ENCODE assay signal across 19 cellular contexts in genomic region chr2:221999702-222000101, GRCh38.
DNase-seq lines count a peak whose midpoint lies in the region; ATAC-seq and TF ChIP-seq lines count a peak whose summit lies in the region.
"Had no signal": no experiment of that assay in that cellular context is flagged by ENCODE, and none has a peak within 500 bp of the region (broad histone marks: within the 10 kb centered on the region; RNA-seq: fewer than 3 reads in every experiment).

No MANE protein-coding gene starts in this region.

- no peaks in the 10 kb centered on the region for H3K36me3 ChIP-seq in PC-9 (ENCODE audit: low read depth)
- H3K36me3 ChIP-seq in osteoblast (ENCODE audit: insufficient read depth, low read length) = no peaks in the 10 kb centered on the region
- H3K36me3 ChIP-seq: HAP-1, neural progenitor cell had no signal

- no peak for ATAC-seq in naive thymus-derived CD8-positive, alpha-beta T cell
- ATAC-seq: activated CD8-positive, alpha-beta memory T cell treated with anti-CD3 and anti-CD28 coated beads, Interleukin-2, amount 10 ng/mL, durations not matched to agents 7 days and 5 days; WTC11 had no signal

- POLR2A ChIA-PET in PC-9 (lab: Charles Lee; ENCODE audit: unreplicated experiment) = interaction anchor here (0.9 kb wide), 1 partner anchor 58 kb away, joined by 10 read pairs; no protein-coding TSS in a partner anchor
- POLR2A ChIA-PET in naive thymus-derived CD8-positive, alpha-beta T cell (lab: Charles Lee) = no interaction called here

- H2AFZ ChIP-seq in PC-9 (no peak overlapping the region), osteoblast (ENCODE audit: low read length) (no peak overlapping the region)

- H3K9me2 ChIP-seq in PC-9 (ENCODE audit: insufficient read depth) = no peaks in the 10 kb centered on the region

- TF ChIP-seq CTCF in PC-9 (conservative IDR thresholded peaks at IDR 0.05) (no peak), choroid plexus epithelial cell (conservative IDR thresholded peaks at IDR 0.05; ENCODE audit: low read depth, low read length) (no peak), osteoblast (IDR thresholded peaks at IDR 0.05; ENCODE audit: extremely low read depth, low read depth, low read length) (no peak)

- H3K79me2 ChIP-seq in PC-9 (ENCODE audit: low read depth) = no peaks in the 10 kb centered on the region
- H3K79me2 ChIP-seq in osteoblast (ENCODE audit: insufficient read depth, low read length) = no peaks in the 10 kb centered on the region

- peak; percentile 79 for DNase-seq in H4 (ENCODE audit: low spot score)
- peak; percentile 47 to 99 for DNase-seq in PC-9
- DNase-seq in choroid plexus epithelial cell (ENCODE audit: low read depth) = peak; percentile 68
- DNase-seq in non-pigmented ciliary epithelial cell (ENCODE audit: low read depth) = peak; percentile 84
- no peak for DNase-seq in osteoblast (ENCODE audit: insufficient read length, low spot score, missing footprints)
- DNase-seq in NCI-H526 (lab: John Stamatoyannopoulos, UW) = no peak
- DNase-seq in naive thymus-derived CD8-positive, alpha-beta T cell = no peak
- no peak for DNase-seq in GM03348 (ENCODE audit: low spot score)
- DNase-seq: activated CD8-positive, alpha-beta memory T cell treated with anti-CD3 and anti-CD28 coated beads, Interleukin-2, amount 10 ng/mL, durations not matched to agents 7 days and 5 days; activated naive CD4-positive, alpha-beta T cell; CD8-positive, alpha-beta memory T cell; central memory CD4-positive, alpha-beta T cell; NCI-H2029 treated with DMSO at 0.1 percent for 48 hours; NK-92 treated with Interleukin-12 subunit alpha and Interleukin-12 subunit beta, amount 100 ng/mL, for 24 hours had no signal

- intact Hi-C loops in PC-9 (cut with micrococcal nuclease; ENCODE audit: unreplicated experiment) = no loop called here

- no peaks in the 10 kb centered on the region for H3K4me1 Mint-ChIP-seq in naive thymus-derived CD8-positive, alpha-beta T cell
- H3K4me1 Mint-ChIP-seq: activated CD8-positive, alpha-beta memory T cell treated with anti-CD3 and anti-CD28 coated beads, Interleukin-2, amount 10 ng/mL, durations not matched to agents 7 days and 5 days; CD8-positive, alpha-beta memory T cell had no signal

- H3K36me3 Mint-ChIP-seq in naive thymus-derived CD8-positive, alpha-beta T cell = no peaks in the 10 kb centered on the region
- H3K36me3 Mint-ChIP-seq: activated CD8-positive, alpha-beta memory T cell treated with anti-CD3 and anti-CD28 coated beads, Interleukin-2, amount 10 ng/mL, durations not matched to agents 7 days and 5 days; CD8-positive, alpha-beta memory T cell; neural progenitor cell; WTC11 had no signal

- H3K4me3 ChIP-seq in PC-9 (peak overlapping the region; percentile 7; the same call in 1 of the 2 replicates), choroid plexus epithelial cell (ENCODE audit: low read depth, low read length) (no peak overlapping the region), osteoblast (ENCODE audit: insufficient read depth, low read length) (no peak overlapping the region)
- H3K4me3 ChIP-seq: HAP-1, neural progenitor cell, skin epidermis had no signal

- H3K27ac ChIP-seq in PC-9 (peak overlapping the region; percentile 85), osteoblast (ENCODE audit: low read depth, low read length) (no peak overlapping the region)
- H3K27ac ChIP-seq: HL-60, neural progenitor cell, skin epidermis had no signal

- no peak overlapping the region for H3K27ac Mint-ChIP-seq in naive thymus-derived CD8-positive, alpha-beta T cell
- H3K27ac Mint-ChIP-seq: activated CD8-positive, alpha-beta memory T cell treated with anti-CD3 and anti-CD28 coated beads, Interleukin-2, amount 10 ng/mL, durations not matched to agents 7 days and 5 days; CD8-positive, alpha-beta memory T cell; neural progenitor cell; WTC11 had no signal

- BruUV-seq in PC-9 (replicated peaks; lab: Mats Ljungman, UMichigan) = no TSS peak

- peak overlapping the region; percentile 54 for H3K4me2 ChIP-seq in PC-9
- no peak overlapping the region for H3K4me2 ChIP-seq in osteoblast (ENCODE audit: insufficient read depth, low read length)
- H3K4me2 ChIP-seq: neural progenitor cell had no signal

- H3K9me3 ChIP-seq in PC-9 (ENCODE audit: insufficient read depth, low read depth) (peaks cover 5% of the 10 kb centered on the region; the same call in 1 of the 2 replicates), osteoblast (ENCODE audit: low read depth, low read length) (no peaks in the 10 kb centered on the region)
- H3K9me3 ChIP-seq: HAP-1 had no signal

- H4K20me1 ChIP-seq in PC-9 (ENCODE audit: insufficient read depth) (peaks cover 3% of the 10 kb centered on the region; the same call in 1 of the 2 replicates), osteoblast (ENCODE audit: insufficient read depth, low read length) (no peaks in the 10 kb centered on the region)

- CTCF ChIA-PET in PC-9 (lab: Charles Lee) = interaction anchor here (0.7 to 1.6 kb wide), 3 partner anchors 10 to 38 kb away, joined by 3 read pairs; no protein-coding TSS in a partner anchor

- H3K27me3 ChIP-seq in PC-9 (ENCODE audit: insufficient read depth, low read depth) (no peaks in the 10 kb centered on the region), osteoblast (ENCODE audit: insufficient read depth, low read length) (no peaks in the 10 kb centered on the region)
- H3K27me3 ChIP-seq: neural progenitor cell had no signal

- peaks cover 0 to 8% (median 0%) of the 10 kb centered on the region in 9 donors for H3K9me3 Mint-ChIP-seq in naive thymus-derived CD8-positive, alpha-beta T cell

- no peak overlapping the region for H3K4me3 Mint-ChIP-seq in naive thymus-derived CD8-positive, alpha-beta T cell
- H3K4me3 Mint-ChIP-seq: activated CD8-positive, alpha-beta memory T cell treated with anti-CD3 and anti-CD28 coated beads, Interleukin-2, amount 10 ng/mL, durations not matched to agents 7 days and 5 days; CD8-positive, alpha-beta memory T cell; neural progenitor cell; WTC11 had no signal

- H3F3A ChIP-seq in PC-9 (ENCODE audit: insufficient read depth, low read depth) = peaks cover 27% of the 10 kb centered on the region

- H3K27me3 Mint-ChIP-seq in naive thymus-derived CD8-positive, alpha-beta T cell = peaks cover 0 to 11% (median 2%) of the 10 kb centered on the region in 5 donors
- H3K27me3 Mint-ChIP-seq: activated CD8-positive, alpha-beta memory T cell treated with anti-CD3 and anti-CD28 coated beads, Interleukin-2, amount 10 ng/mL, durations not matched to agents 7 days and 5 days had no signal

- H3K4me1 ChIP-seq in PC-9 (replicated peaks; ENCODE audit: insufficient read depth) = peaks cover 45% of the 10 kb centered on the region
- H3K4me1 ChIP-seq in osteoblast (ENCODE audit: insufficient read depth, low read length) = no peaks in the 10 kb centered on the region
- H3K4me1 ChIP-seq: HAP-1 had no signal

Comparison
In these comparisons a context has a peak if more than half of its experiments do, and no peak if none do; other contexts are left out.
1. DNase-seq: peak in H4 (single experiment), PC-9 (2 of 2), choroid plexus epithelial cell (single experiment) and non-pigmented ciliary epithelial cell (single experiment); none in osteoblast (single experiment), NCI-H526 (0 of 2), naive thymus-derived CD8-positive, alpha-beta T cell (0 of 10) and GM03348 (single experiment).